ENCODE assay signal across 21 cellular contexts in the genomic region with DNA sequence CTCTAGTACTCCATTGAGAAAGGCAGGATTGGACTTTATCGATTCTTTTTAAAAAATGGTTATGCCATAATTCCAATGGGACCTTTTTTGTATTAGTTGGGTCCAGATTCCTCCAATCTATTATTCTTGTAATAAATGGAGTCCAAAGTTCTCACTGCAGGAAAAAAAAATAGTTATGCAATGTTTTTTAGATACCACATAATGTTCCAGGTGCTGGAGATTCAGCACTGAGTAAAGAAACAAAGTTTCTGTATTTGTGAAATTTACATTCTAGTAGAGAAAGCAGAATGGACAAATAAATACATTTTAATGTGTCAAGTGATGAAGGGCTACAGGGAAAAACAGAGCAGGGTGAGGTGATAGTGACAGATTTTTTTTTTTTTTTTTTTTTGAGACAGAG.
DNase-seq lines count a peak whose midpoint lies in the region; ATAC-seq and TF ChIP-seq lines count a peak whose summit lies in the region.
"Had no signal": no experiment of that assay in that cellular context is flagged by ENCODE, and none has a peak within 500 bp of the region (broad histone marks: within the 10 kb centered on the region; RNA-seq: fewer than 3 reads in every experiment).

No MANE protein-coding gene starts in this region.

- H3K27ac Mint-ChIP-seq in neural crest cell (ENCODE audit: unreplicated experiment): peak overlapping the region; percentile 16
- H3K27ac Mint-ChIP-seq in nephron progenitor cell: no peak overlapping the region
- H3K27ac Mint-ChIP-seq: CD14-positive monocyte; CD4-positive, alpha-beta memory T cell; CD4-positive, CD25-positive, alpha-beta regulatory T cell; CD8-positive, alpha-beta memory T cell had no signal

- TF ChIP-seq CTCF in neural crest cell (conservative IDR thresholded peaks at IDR 0.05) (no peak), nephron progenitor cell (IDR thresholded peaks at IDR 0.05) (no peak)

- peaks cover 4% of the 10 kb centered on the region for H3K36me3 Mint-ChIP-seq in neural crest cell (ENCODE audit: low read depth)
- H3K36me3 Mint-ChIP-seq in nephron progenitor cell (ENCODE audit: low read depth): no peaks in the 10 kb centered on the region
- H3K36me3 Mint-ChIP-seq: CD14-positive monocyte; CD4-positive, alpha-beta memory T cell; CD4-positive, CD25-positive, alpha-beta regulatory T cell; CD8-positive, alpha-beta memory T cell had no signal

- no peak overlapping the region for H3K4me3 Mint-ChIP-seq in neural crest cell
- H3K4me3 Mint-ChIP-seq in nephron progenitor cell: no peak overlapping the region
- H3K4me3 Mint-ChIP-seq: CD14-positive monocyte; CD4-positive, alpha-beta memory T cell; CD4-positive, CD25-positive, alpha-beta regulatory T cell; CD8-positive, alpha-beta memory T cell had no signal

- H3K27me3 Mint-ChIP-seq in neural crest cell (ENCODE audit: low read depth) (no peaks in the 10 kb centered on the region), nephron progenitor cell (ENCODE audit: low read depth, poor library complexity) (no peaks in the 10 kb centered on the region)
- H3K27me3 Mint-ChIP-seq: CD4-positive, CD25-positive, alpha-beta regulatory T cell had no signal

- ATAC-seq in left lobe of liver: peak; percentile 68
- ATAC-seq in GM19397 (IDR thresholded peaks at IDR 0.05; ENCODE audit: unreplicated experiment): no peak

- DNase-seq in SK-N-DZ (ENCODE audit: low spot score) (peak; percentile 90), left lobe of liver (ENCODE audit: low spot score) (no peak), neural crest cell (ENCODE audit: low read depth, low spot score) (no peak), EL (no peak), nephron progenitor cell (no peak)
- DNase-seq: 8988T; ACHN; BE2C; C1 segment of cervical spinal cord; CD4-positive, alpha-beta memory T cell; CD4-positive, CD25-positive, alpha-beta regulatory T cell; CD8-positive, alpha-beta memory T cell; COR-L47; DMS 273 treated with DMSO at 0.1 percent for 48 hours; DMS153; DMS53; DMS79; DND-41; GF-D8 had no signal

- peaks cover 4% of the 10 kb centered on the region for H3K9me3 Mint-ChIP-seq in neural crest cell
- H3K9me3 Mint-ChIP-seq in nephron progenitor cell: peaks cover 5% of the 10 kb centered on the region
- H3K9me3 Mint-ChIP-seq: CD8-positive, alpha-beta memory T cell had no signal

- H3K4me1 Mint-ChIP-seq in neural crest cell (peaks cover 35% of the 10 kb centered on the region), nephron progenitor cell (peaks cover 23% of the 10 kb centered on the region)
- H3K4me1 Mint-ChIP-seq: CD14-positive monocyte; CD4-positive, alpha-beta memory T cell; CD4-positive, CD25-positive, alpha-beta regulatory T cell; CD8-positive, alpha-beta memory T cell had no signal
